Comparison of ENCODE assay signal across 24 cellular contexts in genomic region chr13:40576369-40576768, GRCh38.
DNase-seq lines count a peak whose midpoint lies in the region; ATAC-seq and TF ChIP-seq lines count a peak whose summit lies in the region.
"Had no signal": no experiment of that assay in that cellular context is flagged by ENCODE, and none has a peak within 500 bp of the region (broad histone marks: within the 10 kb centered on the region; RNA-seq: fewer than 3 reads in every experiment).

No MANE protein-coding gene starts in this region.

- peaks cover 98% of the 10 kb centered on the region for H3K4me1 Mint-ChIP-seq in activated T-cell treated with anti-CD3 and anti-CD28 coated beads, Interleukin-2, amount 50 U/mL, for 24 hours (ENCODE audit: low read depth)
- H3K4me1 Mint-ChIP-seq in GM23338 = peaks cover 88% of the 10 kb centered on the region
- peaks cover 71% of the 10 kb centered on the region for H3K4me1 Mint-ChIP-seq in activated T-helper 2 cell treated with anti-CD3 and anti-CD28 coated beads, Interferon-gamma antibody, Interleukin-2, Interleukin-4, amounts not matched to agents 10 μg/mL and 5 μg/mL and 100 μg/mL, durations not matched to agents 14 hours and 24 hours and 36 hours (ENCODE audit: low read depth)
- peaks cover 91% of the 10 kb centered on the region for H3K4me1 Mint-ChIP-seq in stimulated activated memory B cell treated with anti-CD40 and anti-IgM and Interleukin-4, amounts not matched to agents 10 μg/mL and 1 μg/mL and 100 μg/mL, for 72 hours

- no peaks in the 10 kb centered on the region for H3K9me2 ChIP-seq in GM23338 (ENCODE audit: insufficient read depth)

- no peaks in the 10 kb centered on the region for H3K27me3 Mint-ChIP-seq in activated T-cell treated with anti-CD3 and anti-CD28 coated beads, Interleukin-2, amount 50 U/mL, for 24 hours
- peaks cover 2% of the 10 kb centered on the region for H3K27me3 Mint-ChIP-seq in GM23338 (ENCODE audit: insufficient read depth, low read depth, poor library complexity)
- H3K27me3 Mint-ChIP-seq in activated T-helper 2 cell treated with anti-CD3 and anti-CD28 coated beads, Interferon-gamma antibody, Interleukin-2, Interleukin-4, amounts not matched to agents 10 μg/mL and 5 μg/mL and 100 μg/mL, durations not matched to agents 14 hours and 24 hours and 36 hours (ENCODE audit: low read depth) = no peaks in the 10 kb centered on the region
- H3K27me3 Mint-ChIP-seq in stimulated activated memory B cell treated with anti-CD40 and anti-IgM and Interleukin-4, amounts not matched to agents 10 μg/mL and 1 μg/mL and 100 μg/mL, for 72 hours = no peaks in the 10 kb centered on the region
- H3K27me3 Mint-ChIP-seq: brain had no signal

- H3K36me3 ChIP-seq in GM23338 (ENCODE audit: insufficient read depth) = no peaks in the 10 kb centered on the region
- H3K36me3 ChIP-seq: HAP-1, pancreas had no signal

- H4K20me1 ChIP-seq in GM23338 (replicated peaks; ENCODE audit: insufficient read depth) = peaks cover 75% of the 10 kb centered on the region

- no peak for DNase-seq in activated T-cell treated with anti-CD3 and anti-CD28 coated beads, Interleukin-2, amount 50 U/mL, for 24 hours
- no peak for DNase-seq in activated T-cell treated with anti-CD3 and anti-CD28 coated beads, Interleukin-2, amount 50 U/mL, for 1 hour
- DNase-seq in GM23338 (ENCODE audit: low spot score) = no peak
- no peak for DNase-seq in activated T-helper 2 cell treated with anti-CD3 and anti-CD28 coated beads, Interferon-gamma antibody, Interleukin-2, Interleukin-4, amounts not matched to agents 10 μg/mL and 5 μg/mL and 100 μg/mL, durations not matched to agents 14 hours and 24 hours and 36 hours (ENCODE audit: low spot score)
- no peak for DNase-seq in stimulated activated CD4-positive, alpha-beta T cell treated with anti-CD3 and anti-CD28 coated beads, Interleukin-2, amount 100 ng/mL, for 24 hours
- DNase-seq: ACHN; activated CD4-positive, alpha-beta T cell treated with anti-CD3 and anti-CD28 coated beads for 1 hour; effector CD4-positive, alpha-beta T cell; erythroblast; foreskin fibroblast; left colon; mesendoderm; natural killer cell; NCI-H146; NCI-H524 treated with DMSO at 0.1 percent for 48 hours; pancreas; right cardiac atrium; stimulated activated CD4-positive, alpha-beta T cell treated with anti-CD3 and anti-CD28 coated beads, Interleukin-12 subunit alpha, Interleukin-12 subunit beta, amount 100 ng/mL, for 4 hours had no signal

- H3K27me3 ChIP-seq in GM23338 (ENCODE audit: insufficient read depth) = no peaks in the 10 kb centered on the region
- H3K27me3 ChIP-seq: pancreas had no signal

- no peaks in the 10 kb centered on the region for H3K9me3 Mint-ChIP-seq in activated T-cell treated with anti-CD3 and anti-CD28 coated beads, Interleukin-2, amount 50 U/mL, for 24 hours
- H3K9me3 Mint-ChIP-seq in GM23338 = no peaks in the 10 kb centered on the region
- H3K9me3 Mint-ChIP-seq in activated T-helper 2 cell treated with anti-CD3 and anti-CD28 coated beads, Interferon-gamma antibody, Interleukin-2, Interleukin-4, amounts not matched to agents 10 μg/mL and 5 μg/mL and 100 μg/mL, durations not matched to agents 14 hours and 24 hours and 36 hours = no peaks in the 10 kb centered on the region
- no peaks in the 10 kb centered on the region for H3K9me3 Mint-ChIP-seq in stimulated activated memory B cell treated with anti-CD40 and anti-IgM and Interleukin-4, amounts not matched to agents 10 μg/mL and 1 μg/mL and 100 μg/mL, for 72 hours
- H3K9me3 Mint-ChIP-seq: brain, CD14-positive monocyte, natural killer cell had no signal

- no peak overlapping the region for H2AFZ ChIP-seq in GM23338

- intact Hi-C loops in activated T-helper 2 cell treated with anti-CD3 and anti-CD28 coated beads, Interferon-gamma antibody, Interleukin-2, Interleukin-4, amounts not matched to agents 10 μg/mL and 5 μg/mL and 100 μg/mL, durations not matched to agents 14 hours and 24 hours and 36 hours (cut with micrococcal nuclease) = no loop called here

- H3K4me3 ChIP-seq in GM23338 = no peak overlapping the region
- H3K4me3 ChIP-seq: HAP-1, pancreas had no signal

- peak overlapping the region; percentile 83 for H3K27ac Mint-ChIP-seq in activated T-cell treated with anti-CD3 and anti-CD28 coated beads, Interleukin-2, amount 50 U/mL, for 24 hours
- no peak overlapping the region for H3K27ac Mint-ChIP-seq in GM23338
- H3K27ac Mint-ChIP-seq in activated T-helper 2 cell treated with anti-CD3 and anti-CD28 coated beads, Interferon-gamma antibody, Interleukin-2, Interleukin-4, amounts not matched to agents 10 μg/mL and 5 μg/mL and 100 μg/mL, durations not matched to agents 14 hours and 24 hours and 36 hours = peak overlapping the region; percentile 12
- H3K27ac Mint-ChIP-seq in stimulated activated memory B cell treated with anti-CD40 and anti-IgM and Interleukin-4, amounts not matched to agents 10 μg/mL and 1 μg/mL and 100 μg/mL, for 72 hours = peak overlapping the region; percentile 7
- H3K27ac Mint-ChIP-seq: brain, CD14-positive monocyte had no signal

- H3K4me1 ChIP-seq in GM23338 (ENCODE audit: insufficient read depth) = peaks cover 80% of the 10 kb centered on the region
- H3K4me1 ChIP-seq: HAP-1 had no signal

- no peaks in the 10 kb centered on the region; the same call in 1 of the 2 replicates for H3F3A ChIP-seq in GM23338 (replicated peaks; ENCODE audit: low read depth)

- H3K27ac ChIP-seq in GM23338 (ENCODE audit: low read depth) = 0 out of 2 replicates have a peak overlapping the region, but pooled peaks have one; percentile 20
- H3K27ac ChIP-seq: pancreas had no signal

- peak; percentile 32 for ATAC-seq in GM23338
- ATAC-seq in stimulated activated memory B cell treated with anti-CD40 and anti-IgM and Interleukin-4, amounts not matched to agents 10 μg/mL and 1 μg/mL and 100 μg/mL, for 72 hours = no peak
- ATAC-seq in HG03108 (IDR thresholded peaks at IDR 0.05; ENCODE audit: unreplicated experiment) = no peak
- no peak for ATAC-seq in HG03196 (IDR thresholded peaks at IDR 0.05; ENCODE audit: unreplicated experiment)
- ATAC-seq: left colon, pancreas, right cardiac atrium had no signal

- H3K4me2 ChIP-seq in GM23338 = 0 out of 2 replicates have a peak overlapping the region, but pooled peaks have one; percentile 19

- no peak overlapping the region for H3K4me3 Mint-ChIP-seq in activated T-cell treated with anti-CD3 and anti-CD28 coated beads, Interleukin-2, amount 50 U/mL, for 24 hours
- no peak overlapping the region for H3K4me3 Mint-ChIP-seq in GM23338
- H3K4me3 Mint-ChIP-seq in activated T-helper 2 cell treated with anti-CD3 and anti-CD28 coated beads, Interferon-gamma antibody, Interleukin-2, Interleukin-4, amounts not matched to agents 10 μg/mL and 5 μg/mL and 100 μg/mL, durations not matched to agents 14 hours and 24 hours and 36 hours (ENCODE audit: low read depth) = no peak overlapping the region
- H3K4me3 Mint-ChIP-seq in stimulated activated memory B cell treated with anti-CD40 and anti-IgM and Interleukin-4, amounts not matched to agents 10 μg/mL and 1 μg/mL and 100 μg/mL, for 72 hours = no peak overlapping the region
- H3K4me3 Mint-ChIP-seq: brain, CD14-positive monocyte, natural killer cell had no signal

- H3K79me2 ChIP-seq in GM23338 (replicated peaks; ENCODE audit: insufficient read depth) = peaks cover 99% of the 10 kb centered on the region

- peaks cover 37% of the 10 kb centered on the region for H3K36me3 Mint-ChIP-seq in activated T-cell treated with anti-CD3 and anti-CD28 coated beads, Interleukin-2, amount 50 U/mL, for 24 hours (ENCODE audit: low read depth)
- H3K36me3 Mint-ChIP-seq in GM23338 (ENCODE audit: low read depth) = no peaks in the 10 kb centered on the region
- H3K36me3 Mint-ChIP-seq in activated T-helper 2 cell treated with anti-CD3 and anti-CD28 coated beads, Interferon-gamma antibody, Interleukin-2, Interleukin-4, amounts not matched to agents 10 μg/mL and 5 μg/mL and 100 μg/mL, durations not matched to agents 14 hours and 24 hours and 36 hours (ENCODE audit: low read depth) = peaks cover 6% of the 10 kb centered on the region
- H3K36me3 Mint-ChIP-seq in stimulated activated memory B cell treated with anti-CD40 and anti-IgM and Interleukin-4, amounts not matched to agents 10 μg/mL and 1 μg/mL and 100 μg/mL, for 72 hours = no peaks in the 10 kb centered on the region
- H3K36me3 Mint-ChIP-seq: brain, natural killer cell had no signal

- TF ChIP-seq CTCF in GM23338 (conservative IDR thresholded peaks at IDR 0.05; ENCODE audit: low read depth in 2 of 2) = no peak

TF ChIP-seq in GM23338, 12 proteins besides CTCF, POLR2A, EP300 and RAD21:
- no peak for TF ChIP-seq EZH2phosphoT487 (IDR thresholded peaks at IDR 0.05; ENCODE audit: unreplicated experiment)
